ENCODE assay signal across 23 cellular contexts in genomic region chr12:126767334-126767733, GRCh38.
DNase-seq lines count a peak whose midpoint lies in the region; ATAC-seq and TF ChIP-seq lines count a peak whose summit lies in the region.
"Had no signal": no experiment of that assay in that cellular context is flagged by ENCODE, and none has a peak within 500 bp of the region (broad histone marks: within the 10 kb centered on the region; RNA-seq: fewer than 3 reads in every experiment).

No MANE protein-coding gene starts in this region.

- intact Hi-C loops in CD4-positive, alpha-beta memory T cell (cut with micrococcal nuclease), result no loop called here

- ATAC-seq in central memory CD8-positive, alpha-beta T cell (replicated peaks; ENCODE audit: extremely low read depth, poor library complexity, severe bottlenecking), result no peak
- ATAC-seq in stimulated activated effector memory CD8-positive, alpha-beta T cell treated with anti-CD3 and anti-CD28 coated beads, Interleukin-12 subunit alpha, Interleukin-12 subunit beta, amount 100 ng/mL, for 72 hours, result no peak
- ATAC-seq: A549, HCT116 had no signal

- H3K4me1 ChIP-seq in CD4-positive, alpha-beta memory T cell (ENCODE audit: insufficient read depth, low read length), result peaks cover 70% of the 10 kb centered on the region
- H3K4me1 ChIP-seq: A549, BE2C had no signal

- H3K27ac ChIP-seq in CD4-positive, alpha-beta memory T cell (ENCODE audit: low read depth, low read length), result no peak overlapping the region
- H3K27ac ChIP-seq: A549; BLaER1 treated with 17β-estradiol and CSF1 and Interleukin-3, amounts not matched to agents 10 nM and 100 nM; GM23248 had no signal

- TF ChIP-seq CTCF in HFFc6 (IDR thresholded peaks at IDR 0.05), result no peak

- H3K4me1 Mint-ChIP-seq in CD4-positive, alpha-beta memory T cell, result peaks cover 33 to 79% (median 60%) of the 10 kb centered on the region in 4 donors
- H3K4me1 Mint-ChIP-seq in central memory CD8-positive, alpha-beta T cell, result peaks cover 46% of the 10 kb centered on the region
- H3K4me1 Mint-ChIP-seq in immature natural killer cell (peaks cover 25 to 39% of the 10 kb centered on the region in 2 donors), HFFc6 (ENCODE audit: low read depth) (peaks cover 6% of the 10 kb centered on the region; the same call in 1 of the 2 replicates)
- H3K4me1 Mint-ChIP-seq in stimulated activated effector memory CD8-positive, alpha-beta T cell treated with anti-CD3 and anti-CD28 coated beads, Interleukin-12 subunit alpha, Interleukin-12 subunit beta, amount 100 ng/mL, for 72 hours, result peaks cover 54% of the 10 kb centered on the region
- H3K4me1 Mint-ChIP-seq: H9 had no signal

- H3K27ac Mint-ChIP-seq in CD4-positive, alpha-beta memory T cell, result peak overlapping the region in 6 of 7 donors; percentile 18 to 91 (median 54)
- peak overlapping the region; percentile 61 for H3K27ac Mint-ChIP-seq in central memory CD8-positive, alpha-beta T cell (ENCODE audit: low read depth)
- H3K27ac Mint-ChIP-seq in immature natural killer cell (peak overlapping the region in 4 of 6 donors; percentile 25 to 97 (median 74)), HFFc6 (no peak overlapping the region)
- H3K27ac Mint-ChIP-seq in stimulated activated effector memory CD8-positive, alpha-beta T cell treated with anti-CD3 and anti-CD28 coated beads, Interleukin-12 subunit alpha, Interleukin-12 subunit beta, amount 100 ng/mL, for 72 hours, result peak overlapping the region; percentile 43
- H3K27ac Mint-ChIP-seq: CD14-positive monocyte, H9 had no signal

- peaks cover 4% of the 10 kb centered on the region for H3K36me3 ChIP-seq in CD4-positive, alpha-beta memory T cell (ENCODE audit: insufficient read depth, low read length)
- no peaks in the 10 kb centered on the region for H3K36me3 ChIP-seq in H7 (replicated peaks; ENCODE audit: control insufficient read depth, insufficient read depth, low read length)
- H3K36me3 ChIP-seq: BE2C had no signal

- H3K9me3 ChIP-seq in CD4-positive, alpha-beta memory T cell (ENCODE audit: control insufficient read depth in 1 of 2, low read length in 2 of 2), result peaks cover 0 to 10% of the 10 kb centered on the region in 2 donors
- H3K9me3 ChIP-seq: A549 had no signal

- peak in 1 of 5 donors; percentile 25 for DNase-seq in CD4-positive, alpha-beta memory T cell
- no peak for DNase-seq in central memory CD8-positive, alpha-beta T cell (ENCODE audit: low spot score in 2 of 2)
- no peak for DNase-seq in immature natural killer cell
- DNase-seq in stimulated activated effector memory CD8-positive, alpha-beta T cell treated with anti-CD3 and anti-CD28 coated beads, Interleukin-12 subunit alpha, Interleukin-12 subunit beta, amount 100 ng/mL, for 72 hours (ENCODE audit: low spot score in 2 of 2), result no peak
- no peak for DNase-seq in NCI-H2029 (lab: John Stamatoyannopoulos, UW)
- no peak for DNase-seq in HFFc6
- no peak for DNase-seq in H7
- no peak for DNase-seq in effector CD4-positive, alpha-beta T cell
- DNase-seq: 8988T; ACHN; AML-193; BE2C; Calu3; CD4-positive, alpha-beta T cell; COR-L47; DMS79 treated with DMSO at 0.1 percent for 48 hours; GF-D8; GM23248; H9 had no signal

- CTCF ChIA-PET in CD4-positive, alpha-beta memory T cell (lab: Charles Lee; ENCODE audit: partially characterized antibody), result interaction anchor here (1.0 to 3.2 kb wide), 3 partner anchors 10 to 20 kb away, joined by 3 to 19 read pairs (median 7); no protein-coding TSS in a partner anchor

- peak overlapping the region in 1 of 2 donors; percentile 25 for H3K4me3 ChIP-seq in CD4-positive, alpha-beta memory T cell (ENCODE audit: low read length in 2 of 2)
- H3K4me3 ChIP-seq in H7 (ENCODE audit: insufficient read depth, low read depth, low read length), result no peak overlapping the region
- H3K4me3 ChIP-seq: A549; BLaER1 treated with 17β-estradiol and CSF1 and Interleukin-3, amounts not matched to agents 10 nM and 100 nM; GM23248 had no signal

- peaks cover 6 to 74% (median 60%) of the 10 kb centered on the region in 8 donors for H3K9me3 Mint-ChIP-seq in CD4-positive, alpha-beta memory T cell
- peaks cover 24% of the 10 kb centered on the region for H3K9me3 Mint-ChIP-seq in central memory CD8-positive, alpha-beta T cell
- peaks cover 5 to 31% (median 13%) of the 10 kb centered on the region in 6 donors for H3K9me3 Mint-ChIP-seq in immature natural killer cell
- H3K9me3 Mint-ChIP-seq in stimulated activated effector memory CD8-positive, alpha-beta T cell treated with anti-CD3 and anti-CD28 coated beads, Interleukin-12 subunit alpha, Interleukin-12 subunit beta, amount 100 ng/mL, for 72 hours, result peaks cover 19% of the 10 kb centered on the region
- peaks cover 49% of the 10 kb centered on the region for H3K9me3 Mint-ChIP-seq in HFFc6

- H3K27me3 Mint-ChIP-seq in CD4-positive, alpha-beta memory T cell, result no peaks in the 10 kb centered on the region
- no peaks in the 10 kb centered on the region for H3K27me3 Mint-ChIP-seq in central memory CD8-positive, alpha-beta T cell
- H3K27me3 Mint-ChIP-seq in immature natural killer cell (ENCODE audit: low read depth in 3 of 3) (peaks cover 0 to 4% (median 1%) of the 10 kb centered on the region in 3 donors), HFFc6 (ENCODE audit: insufficient read depth) (no peaks in the 10 kb centered on the region; the same call in 1 of the 2 replicates)
- H3K27me3 Mint-ChIP-seq: CD4-positive, alpha-beta T cell had no signal

- POLR2A ChIA-PET in CD4-positive, alpha-beta memory T cell (lab: Charles Lee; ENCODE audit: partially characterized antibody), result interaction anchor here (0.8 to 1.8 kb wide), 2 partner anchors 20 to 41 kb away, joined by 3 to 5 read pairs; no protein-coding TSS in a partner anchor

- H3K27me3 ChIP-seq in CD4-positive, alpha-beta memory T cell (ENCODE audit: insufficient read depth, low read length), result no peaks in the 10 kb centered on the region
- no peaks in the 10 kb centered on the region for H3K27me3 ChIP-seq in H7 (ENCODE audit: control insufficient read depth, insufficient read depth, low read length)
- H3K27me3 ChIP-seq: BE2C; BLaER1 treated with 17β-estradiol and CSF1 and Interleukin-3, amounts not matched to agents 10 nM and 100 nM had no signal

- H3K4me3 Mint-ChIP-seq in CD4-positive, alpha-beta memory T cell, result peak overlapping the region in 2 of 8 donors; percentile 13 to 58
- H3K4me3 Mint-ChIP-seq in central memory CD8-positive, alpha-beta T cell, result peak overlapping the region; percentile 32
- peak overlapping the region in 1 of 5 donors; percentile 69 for H3K4me3 Mint-ChIP-seq in immature natural killer cell
- H3K4me3 Mint-ChIP-seq in stimulated activated effector memory CD8-positive, alpha-beta T cell treated with anti-CD3 and anti-CD28 coated beads, Interleukin-12 subunit alpha, Interleukin-12 subunit beta, amount 100 ng/mL, for 72 hours, result peak overlapping the region; percentile 35
- H3K4me3 Mint-ChIP-seq in HFFc6, result no peak overlapping the region
- H3K4me3 Mint-ChIP-seq: CD14-positive monocyte, H9 had no signal

- peaks cover 64 to 71% of the 10 kb centered on the region in 2 donors for H3K36me3 Mint-ChIP-seq in CD4-positive, alpha-beta memory T cell
- peaks cover 17% of the 10 kb centered on the region for H3K36me3 Mint-ChIP-seq in central memory CD8-positive, alpha-beta T cell (ENCODE audit: insufficient read depth)
- H3K36me3 Mint-ChIP-seq in immature natural killer cell (peaks cover 4 to 42% (median 9%) of the 10 kb centered on the region in 3 donors), HFFc6 (ENCODE audit: low read depth) (peaks cover 10% of the 10 kb centered on the region)
- H3K36me3 Mint-ChIP-seq in stimulated activated effector memory CD8-positive, alpha-beta T cell treated with anti-CD3 and anti-CD28 coated beads, Interleukin-12 subunit alpha, Interleukin-12 subunit beta, amount 100 ng/mL, for 72 hours, result peaks cover 88% of the 10 kb centered on the region
- H3K36me3 Mint-ChIP-seq: CD14-positive monocyte had no signal
